In the genomic region with DNA sequence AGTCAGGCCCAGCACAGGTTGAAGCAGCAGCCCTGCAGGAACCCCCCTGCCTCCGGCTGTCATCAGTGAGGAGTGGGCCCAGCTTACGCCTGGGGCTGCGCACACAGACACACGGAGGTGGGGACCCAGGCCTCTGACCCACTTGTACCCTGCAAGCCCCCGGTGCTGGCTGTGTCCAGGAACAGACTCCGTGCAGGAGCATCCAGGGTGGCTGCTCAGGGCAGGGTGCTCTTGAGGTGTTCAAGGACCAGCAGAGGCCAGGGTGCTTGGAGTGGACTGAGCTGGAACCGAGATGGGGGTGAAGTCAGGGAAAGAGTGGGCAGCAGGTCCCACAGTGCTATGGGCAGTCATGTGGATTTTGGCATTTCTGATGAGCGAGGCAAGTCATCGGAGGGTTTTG, we compare ENCODE assay signal across 13 cellular contexts.
"Had no signal": no experiment of that assay in that cellular context is flagged by ENCODE, and none has a peak within 500 bp of the region (broad histone marks: within the 10 kb centered on the region; RNA-seq: fewer than 3 reads in every experiment).

No MANE protein-coding gene starts in this region.

- ATAC-seq: activated CD4-positive, CD25-positive, alpha-beta regulatory T cell treated with anti-CD3 and anti-CD28 coated beads, Interleukin-2, amount 50 U/mL, for 24 hours; lower lobe of right lung; right cardiac atrium; T-helper 17 cell had no signal

- H3K36me3 Mint-ChIP-seq: activated naive CD4-positive, alpha-beta T cell treated with anti-CD3 and anti-CD28 coated beads, Interleukin-2, amount 10 ng/mL, durations not matched to agents 7 days and 5 days had no signal

- DNase-seq: activated naive CD4-positive, alpha-beta T cell treated with anti-CD3 and anti-CD28 coated beads, Interleukin-2, amount 10 ng/mL, durations not matched to agents 7 days and 5 days; colonic mucosa; effector CD8-positive, alpha-beta T cell; lower lobe of right lung; naive B cell; stimulated activated CD4-positive, alpha-beta T cell treated with anti-CD3 and anti-CD28 coated beads, Interleukin-12 subunit alpha, Interleukin-12 subunit beta, amount 100 ng/mL, for 4 hours; T-helper 17 cell; thyroid gland had no signal

- H3K27ac ChIP-seq: colonic mucosa, hepatocyte, lower lobe of right lung, thyroid gland had no signal

- H3K4me1 ChIP-seq: colonic mucosa, lower lobe of right lung, thyroid gland had no signal

- H3K27ac Mint-ChIP-seq: activated naive CD4-positive, alpha-beta T cell treated with anti-CD3 and anti-CD28 coated beads, Interleukin-2, amount 10 ng/mL, durations not matched to agents 7 days and 5 days; activated T-helper 1 cell treated with anti-CD3 and anti-CD28 coated beads, Interleukin-12 subunit alpha, Interleukin-12 subunit beta, Interleukin-2, Interleukin-4 antibody, amounts not matched to agents 30 ng/mL and 10 ng/mL and 1 ng/mL, durations not matched to agents 14 hours and 24 hours and 36 hours; naive B cell; stimulated activated naive CD8-positive, alpha-beta T cell treated with anti-CD3 and anti-CD28 coated beads, Interleukin-15, Interleukin-2, amounts not matched to agents 100 ng/mL and 50 ng/mL, for 24 hours; T-helper 17 cell had no signal

- H3K4me1 Mint-ChIP-seq: activated naive CD4-positive, alpha-beta T cell treated with anti-CD3 and anti-CD28 coated beads, Interleukin-2, amount 10 ng/mL, durations not matched to agents 7 days and 5 days; naive B cell; T-helper 17 cell had no signal

- H3K4me3 Mint-ChIP-seq: activated naive CD4-positive, alpha-beta T cell treated with anti-CD3 and anti-CD28 coated beads, Interleukin-2, amount 10 ng/mL, durations not matched to agents 7 days and 5 days; activated T-helper 1 cell treated with anti-CD3 and anti-CD28 coated beads, Interleukin-12 subunit alpha, Interleukin-12 subunit beta, Interleukin-2, Interleukin-4 antibody, amounts not matched to agents 30 ng/mL and 10 ng/mL and 1 ng/mL, durations not matched to agents 14 hours and 24 hours and 36 hours; stimulated activated naive CD8-positive, alpha-beta T cell treated with anti-CD3 and anti-CD28 coated beads, Interleukin-15, Interleukin-2, amounts not matched to agents 100 ng/mL and 50 ng/mL, for 24 hours; T-helper 17 cell had no signal

- H3K9me3 Mint-ChIP-seq: activated naive CD4-positive, alpha-beta T cell treated with anti-CD3 and anti-CD28 coated beads, Interleukin-2, amount 10 ng/mL, durations not matched to agents 7 days and 5 days; activated T-helper 1 cell treated with anti-CD3 and anti-CD28 coated beads, Interleukin-12 subunit alpha, Interleukin-12 subunit beta, Interleukin-2, Interleukin-4 antibody, amounts not matched to agents 30 ng/mL and 10 ng/mL and 1 ng/mL, durations not matched to agents 14 hours and 24 hours and 36 hours; stimulated activated naive CD8-positive, alpha-beta T cell treated with anti-CD3 and anti-CD28 coated beads, Interleukin-15, Interleukin-2, amounts not matched to agents 100 ng/mL and 50 ng/mL, for 24 hours had no signal

- H3K4me3 ChIP-seq: colonic mucosa, hepatocyte, lower lobe of right lung, thyroid gland had no signal

- H3K9me3 ChIP-seq: colonic mucosa, lower lobe of right lung, thyroid gland had no signal

- H3K27me3 ChIP-seq: colonic mucosa, hepatocyte, thyroid gland had no signal

- H3K36me3 ChIP-seq: colonic mucosa, lower lobe of right lung, thyroid gland had no signal
